Comparison of ENCODE assay signal across 23 cellular contexts in the genomic region with DNA sequence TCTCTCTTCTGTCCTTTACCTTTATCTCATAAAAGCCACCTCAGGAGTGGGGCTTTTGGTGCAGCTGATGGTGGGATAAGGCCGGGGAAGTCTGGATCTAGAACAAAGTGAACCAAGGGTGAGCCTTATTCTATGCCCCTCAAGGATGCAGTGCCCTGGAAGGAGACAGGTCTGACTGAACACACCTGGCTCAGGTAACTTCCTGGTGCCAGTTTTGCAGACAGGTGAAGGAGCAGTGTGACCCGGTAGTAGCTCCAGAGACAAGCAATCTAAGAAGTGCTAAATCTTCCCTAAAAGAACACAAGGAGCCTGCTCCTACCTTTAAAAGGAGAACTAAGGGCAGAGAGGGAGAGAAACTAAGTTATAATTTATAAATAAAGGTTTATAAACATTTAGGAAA. TPM values are rescaled to one million over a fixed set of nuclear protein-coding genes. Genes with fewer than 3 reads are reported as not detected.
"Had no signal": no experiment of that assay in that cellular context is flagged by ENCODE, and none has a peak within 500 bp of the region (broad histone marks: within the 10 kb centered on the region; RNA-seq: fewer than 3 reads in every experiment).

No MANE protein-coding gene starts in this region.

- H3K27me3 ChIP-seq: tibial nerve, vagina had no signal

- H3K4me1 Mint-ChIP-seq: stimulated activated effector memory CD8-positive, alpha-beta T cell treated with anti-CD3 and anti-CD28 coated beads, Interleukin-12 subunit alpha, Interleukin-12 subunit beta, amount 100 ng/mL, for 72 hours; T-cell had no signal

- H3K9me3 Mint-ChIP-seq: activated T-cell treated with anti-CD3 and anti-CD28 coated beads, Interleukin-2, amount 50 U/mL, for 24 hours; activated T-helper 2 cell treated with anti-CD3 and anti-CD28 coated beads, Interferon-gamma antibody, Interleukin-2, Interleukin-4, amounts not matched to agents 10 μg/mL and 5 μg/mL and 100 μg/mL, durations not matched to agents 14 hours and 24 hours and 36 hours; mesothelial cell of epicardium; natural killer cell treated with Interleukin-12 subunit alpha and Interleukin-12 subunit beta and Interleukin-15 and Interleukin-18, amount 100 ng/mL, for 72 hours; stimulated activated effector memory CD8-positive, alpha-beta T cell treated with anti-CD3 and anti-CD28 coated beads, Interleukin-12 subunit alpha, Interleukin-12 subunit beta, amount 100 ng/mL, for 72 hours; T-cell had no signal

- H3K4me3 Mint-ChIP-seq: activated naive CD8-positive, alpha-beta T cell; activated T-cell treated with anti-CD3 and anti-CD28 coated beads, Interleukin-2, amount 50 U/mL, for 24 hours; mesothelial cell of epicardium; natural killer cell treated with Interleukin-12 subunit alpha and Interleukin-12 subunit beta and Interleukin-15 and Interleukin-18, amount 100 ng/mL, for 72 hours; stimulated activated effector memory CD8-positive, alpha-beta T cell treated with anti-CD3 and anti-CD28 coated beads, Interleukin-12 subunit alpha, Interleukin-12 subunit beta, amount 100 ng/mL, for 72 hours; T-cell had no signal

- H3K36me3 ChIP-seq: gastrocnemius medialis, stomach, suprapubic skin, tibial nerve, vagina had no signal

- H3K79me2 ChIP-seq: parathyroid adenoma had no signal

- H2AFZ ChIP-seq: parathyroid adenoma had no signal

- DNase-seq: activated CD4-positive, alpha-beta T cell treated with anti-CD3 and anti-CD28 coated beads for 1 hour; activated CD4-positive, alpha-beta T cell treated with anti-CD3 and anti-CD28 coated beads, Interleukin-2, amount 50 U/mL, for 1 hour; activated CD8-positive, alpha-beta memory T cell treated with anti-CD3 and anti-CD28 coated beads for 24 hours; activated CD8-positive, alpha-beta memory T cell treated with anti-CD3 and anti-CD28 coated beads, Interleukin-2, amount 50 U/mL, for 4 hours; activated naive CD4-positive, alpha-beta T cell; activated T-cell treated with anti-CD3 and anti-CD28 coated beads, Interleukin-2, amount 50 U/mL, for 24 hours; gastrocnemius medialis; hypothalamus; right cardiac atrium; stimulated activated CD4-positive, alpha-beta T cell treated with anti-CD3 and anti-CD28 coated beads, Interleukin-2, amount 100 ng/mL, for 24 hours; stomach; T-cell had no signal

- H3K4me3 ChIP-seq: gastrocnemius medialis, skin epidermis, stomach, suprapubic skin, tibial nerve, vagina had no signal

- H3K27ac Mint-ChIP-seq: activated naive CD8-positive, alpha-beta T cell; activated T-cell treated with anti-CD3 and anti-CD28 coated beads, Interleukin-2, amount 50 U/mL, for 24 hours; activated T-helper 2 cell treated with anti-CD3 and anti-CD28 coated beads, Interferon-gamma antibody, Interleukin-2, Interleukin-4, amounts not matched to agents 10 μg/mL and 5 μg/mL and 100 μg/mL, durations not matched to agents 14 hours and 24 hours and 36 hours; mesothelial cell of epicardium; natural killer cell treated with Interleukin-12 subunit alpha and Interleukin-12 subunit beta and Interleukin-15 and Interleukin-18, amount 100 ng/mL, for 72 hours; stimulated activated effector memory CD8-positive, alpha-beta T cell treated with anti-CD3 and anti-CD28 coated beads, Interleukin-12 subunit alpha, Interleukin-12 subunit beta, amount 100 ng/mL, for 72 hours; T-cell had no signal

- H3K27ac ChIP-seq: gastrocnemius medialis, parathyroid adenoma, suprapubic skin, tibial nerve, vagina had no signal

- ATAC-seq: gastrocnemius medialis; natural killer cell treated with Interleukin-12 subunit alpha and Interleukin-12 subunit beta and Interleukin-15 and Interleukin-18, amount 100 ng/mL, for 72 hours; right cardiac atrium; stimulated activated effector memory CD8-positive, alpha-beta T cell treated with anti-CD3 and anti-CD28 coated beads, Interleukin-12 subunit alpha, Interleukin-12 subunit beta, amount 100 ng/mL, for 72 hours; T-cell had no signal

- H3K4me1 ChIP-seq: gastrocnemius medialis, tibial nerve, vagina had no signal

- H3K36me3 Mint-ChIP-seq: activated naive CD8-positive, alpha-beta T cell; mesothelial cell of epicardium; natural killer cell treated with Interleukin-12 subunit alpha and Interleukin-12 subunit beta and Interleukin-15 and Interleukin-18, amount 100 ng/mL, for 72 hours; stimulated activated effector memory CD8-positive, alpha-beta T cell treated with anti-CD3 and anti-CD28 coated beads, Interleukin-12 subunit alpha, Interleukin-12 subunit beta, amount 100 ng/mL, for 72 hours; T-cell had no signal

- H3K9ac ChIP-seq: parathyroid adenoma had no signal

- H3K9me3 ChIP-seq: stomach, suprapubic skin, tibial nerve, vagina had no signal

RNA-seq across cellular contexts. Expression of gene KCNJ15, which starts 2.9 kb away (rescaled TPM):
- total RNA-seq: cerebellum; natural killer cell treated with Interleukin-12 subunit alpha and Interleukin-12 subunit beta and Interleukin-15 and Interleukin-18, amount 100 ng/mL, for 72 hours had no signal
